1 cellular context compared by ENCODE assay signal in genomic region chr12:106955377-106956047, GRCh38.
TF ChIP-seq lines count a peak whose summit lies in the region.

Gene TMEM263 (plus strand): TSS chr12:106955907. CDS start chr12:106967117, 11,210 bp downstream.

TF ChIP-seq in HepG2, 621 proteins besides CTCF, POLR2A, EP300 and RAD21 (continued from another document and continues in another):
- TF ChIP-seq TRIM22 (IDR thresholded peaks at IDR 0.05) = no peak
- peak; percentile 88 for TF ChIP-seq ZNF501 (CRISPR knock-in tag; IDR thresholded peaks at IDR 0.05)
- TF ChIP-seq ZBTB8A (CRISPR knock-in tag; IDR thresholded peaks at IDR 0.05; ENCODE audit: borderline replicate concordance, low read depth) = no peak
- 0 out of 2 replicates have a peak, but pooled peaks have one; percentile 58 for TF ChIP-seq KLF15 (CRISPR knock-in tag; IDR thresholded peaks at IDR 0.05; ENCODE audit: borderline replicate concordance)
- no peak for TF ChIP-seq ZFP37 (CRISPR knock-in tag; IDR thresholded peaks at IDR 0.05; ENCODE audit: borderline replicate concordance)
- peak; percentile 61; the same call in 1 of the 2 replicates for TF ChIP-seq ZNF747 (CRISPR knock-in tag; IDR thresholded peaks at IDR 0.05; ENCODE audit: borderline replicate concordance)
- TF ChIP-seq NFATC3 (CRISPR knock-in tag; IDR thresholded peaks at IDR 0.05) = no peak
- TF ChIP-seq ARNT (IDR thresholded peaks at IDR 0.05) = no peak
- peak; percentile 68; the same call in 1 of the 2 replicates for TF ChIP-seq NFAT5 (CRISPR knock-in tag; IDR thresholded peaks at IDR 0.05)
- no peak for TF ChIP-seq TCF7L2 (IDR thresholded peaks at IDR 0.05; ENCODE audit: low read depth, low read length)
- peak; percentile 94; the same call in 1 of the 2 replicates for TF ChIP-seq ZNF773 (CRISPR knock-in tag; IDR thresholded peaks at IDR 0.05; ENCODE audit: borderline replicate concordance)
- TF ChIP-seq ZNF354B (CRISPR knock-in tag; IDR thresholded peaks at IDR 0.05) = 0 out of 2 replicates have a peak, but pooled peaks have one; percentile 78
- no peak for TF ChIP-seq HBP1 (CRISPR knock-in tag; IDR thresholded peaks at IDR 0.05; ENCODE audit: low read depth)
- TF ChIP-seq ZFP82 (CRISPR knock-in tag; IDR thresholded peaks at IDR 0.05; ENCODE audit: borderline replicate concordance) = peak; percentile 91
- TF ChIP-seq MED1 (CRISPR knock-in tag; IDR thresholded peaks at IDR 0.05) = peak; percentile 37; the same call in 1 of the 2 replicates
- peak; percentile 79 for TF ChIP-seq CCDC6 (CRISPR knock-in tag; IDR thresholded peaks at IDR 0.05)
- TF ChIP-seq KAT7 (CRISPR knock-in tag; IDR thresholded peaks at IDR 0.05; ENCODE audit: borderline replicate concordance) = peak; percentile 55; the same call in 1 of the 2 replicates
- no peak for TF ChIP-seq ISX (CRISPR knock-in tag; conservative IDR thresholded peaks at IDR 0.05)
- TF ChIP-seq PITX1 (CRISPR knock-in tag; IDR thresholded peaks at IDR 0.05) = no peak
- TF ChIP-seq BRCA1 (CRISPR knock-in tag; IDR thresholded peaks at IDR 0.05) = no peak; the same call in 1 of the 2 replicates
- TF ChIP-seq PAXIP1 (CRISPR knock-in tag; conservative IDR thresholded peaks at IDR 0.05) = peak; percentile 33; the same call in 1 of the 2 replicates
- no peak for TF ChIP-seq DPF2 (CRISPR knock-in tag; IDR thresholded peaks at IDR 0.05; ENCODE audit: borderline replicate concordance, low read depth)
- TF ChIP-seq ZEB1 (IDR thresholded peaks at IDR 0.05; ENCODE audit: insufficient replicate concordance, low read depth) = peak; percentile 32
- 0 out of 2 replicates have a peak, but pooled peaks have one; percentile 34 for TF ChIP-seq ATF2 (CRISPR knock-in tag; IDR thresholded peaks at IDR 0.05)
- no peak; the same call in 1 of the 2 replicates for TF ChIP-seq ZNF788 (CRISPR knock-in tag; IDR thresholded peaks at IDR 0.05; ENCODE audit: borderline replicate concordance)
- TF ChIP-seq ZNF281 (CRISPR knock-in tag; IDR thresholded peaks at IDR 0.05; ENCODE audit: borderline replicate concordance) = no peak; the same call in 1 of the 2 replicates
- 0 out of 2 replicates have a peak, but pooled peaks have one; percentile 64 for TF ChIP-seq ZNF552 (CRISPR knock-in tag; IDR thresholded peaks at IDR 0.05; ENCODE audit: borderline replicate concordance)
- peak; percentile 53 for TF ChIP-seq SAP130 (CRISPR knock-in tag; IDR thresholded peaks at IDR 0.05; ENCODE audit: low read depth)
- TF ChIP-seq ZNF138 (CRISPR knock-in tag; IDR thresholded peaks at IDR 0.05; ENCODE audit: low read depth) = peak; percentile 42; the same call in 1 of the 2 replicates
- peak; percentile 79 for TF ChIP-seq ARNT2 (CRISPR knock-in tag; IDR thresholded peaks at IDR 0.05; ENCODE audit: low read depth)
- TF ChIP-seq HINFP (CRISPR knock-in tag; IDR thresholded peaks at IDR 0.05; ENCODE audit: low read depth) = no peak; the same call in 1 of the 2 replicates
- TF ChIP-seq KDM3A (CRISPR knock-in tag; IDR thresholded peaks at IDR 0.05; ENCODE audit: low read depth) = 0 out of 2 replicates have a peak, but pooled peaks have one; percentile 79
- TF ChIP-seq SAFB2 (CRISPR knock-in tag; IDR thresholded peaks at IDR 0.05; ENCODE audit: borderline replicate concordance, low read depth) = no peak; the same call in 1 of the 2 replicates
- no peak for TF ChIP-seq ZNF430 (CRISPR knock-in tag; IDR thresholded peaks at IDR 0.05)
- TF ChIP-seq BHLHE40 (IDR thresholded peaks at IDR 0.05; ENCODE audit: low read length) = no peak
- TF ChIP-seq TERF1 (CRISPR knock-in tag; IDR thresholded peaks at IDR 0.05) = no peak
- peak; percentile 94; the same call in 1 of the 2 replicates for TF ChIP-seq BRF2 (CRISPR knock-in tag; IDR thresholded peaks at IDR 0.05)
- peak; percentile 66 for TF ChIP-seq POGZ (CRISPR knock-in tag; IDR thresholded peaks at IDR 0.05)
